ENCODE assay signal across 1 cellular context in the genomic region with DNA sequence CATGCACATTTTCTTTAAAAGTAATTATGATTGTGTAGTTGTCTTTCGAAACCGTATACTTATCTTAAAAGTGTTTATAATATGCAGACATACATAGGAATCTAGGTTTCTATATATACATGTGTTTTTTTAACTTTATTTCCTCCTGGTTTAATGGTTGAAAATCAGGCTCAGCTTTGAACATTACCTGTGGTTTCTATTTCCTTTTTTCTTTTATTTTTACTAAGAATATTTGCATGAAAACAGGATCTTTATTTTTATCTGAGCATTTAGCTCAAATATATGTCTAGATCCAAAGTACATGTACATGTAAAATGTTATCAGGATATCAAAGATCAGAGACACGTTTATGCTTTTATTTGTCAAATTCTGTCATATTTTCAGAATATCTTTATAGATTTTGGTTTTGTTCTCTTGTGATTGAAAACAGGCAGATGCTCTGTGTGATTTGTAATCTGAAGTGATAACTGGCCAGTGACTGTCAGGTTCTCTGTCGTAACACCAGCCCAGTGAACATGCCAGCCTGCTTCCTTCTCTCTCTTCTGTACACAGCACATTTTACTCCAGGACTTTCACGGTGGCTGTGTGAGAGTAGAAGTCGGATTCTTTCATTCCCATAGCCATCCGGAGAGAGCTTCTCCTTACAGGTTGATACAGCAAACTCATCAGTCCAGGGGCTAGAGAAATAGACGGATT.
A peak's percentile ranks its signal among the peaks of the same experiment; 100 is the strongest.
TF ChIP-seq lines count a peak whose summit lies in the region.

No MANE protein-coding gene starts in this region.

TF ChIP-seq in GM12878, 131 proteins besides CTCF, POLR2A, EP300 and RAD21:
- TF ChIP-seq MEF2A (IDR thresholded peaks at IDR 0.05; ENCODE audit: insufficient read depth, low read depth, low read length), result peak; percentile 40; the same call in 1 of the 2 replicates
- peak; percentile 23; the same call in 1 of the 2 replicates for TF ChIP-seq RUNX3 (IDR thresholded peaks at IDR 0.05; ENCODE audit: low read length)
- TF ChIP-seq PAX5 (IDR thresholded peaks at IDR 0.05; ENCODE audit: borderline replicate concordance, low read depth, low read length), result no peak
TF ChIP-seq in GM12878: peak in this region for 2.
